ENCODE assay signal across 8 cellular contexts in genomic region chr2:127080226-127080940, GRCh38. TPM values are rescaled to one million over a fixed set of nuclear protein-coding genes. Genes with fewer than 3 reads are reported as not detected.
DNase-seq lines count a peak whose midpoint lies in the region; ATAC-seq, FAIRE-seq and TF ChIP-seq lines count a peak whose summit lies in the region.

No MANE protein-coding gene starts in this region.

- no peaks in the 10 kb centered on the region for H3K9me3 ChIP-seq in K562 (replicated peaks; ENCODE audit: control insufficient read depth, insufficient read depth, low read depth, low read length)

- FAIRE-seq in K562 (lab: Jason Lieb, UNC), result peak; percentile 81

- peaks cover 25% of the 10 kb centered on the region for H4K20me1 ChIP-seq in K562 (replicated peaks; ENCODE audit: control insufficient read depth, insufficient read depth, low read length)

- 22% methylated on average over 13 of the region's 14 CpGs for WGBS in K562 (ENCODE audit: insufficient coverage, low coverage, missing lambda C conversion rate)

- H3K4me3 ChIP-seq in NB4 (ENCODE audit: low read depth, low read length) (no peak overlapping the region), K562 (no peak overlapping the region)

- peak; percentile 49 for DNase-seq in NB4 (ENCODE audit: low read depth)
- DNase-seq in K562 (ENCODE audit: extremely low read depth in 1 of 4, low spot score in 3 of 4), result peak; percentile 64 to 69 (median 66)
- DNase-seq in stimulated activated CD4-positive, alpha-beta T cell treated with anti-CD3 and anti-CD28 coated beads, Interleukin-12 subunit alpha, Interleukin-12 subunit beta, amount 100 ng/mL, for 4 hours, result peak; percentile 31
- no peak for DNase-seq in AG08395 (ENCODE audit: low spot score)
- DNase-seq in SIG-M5 treated with dmso at 0.1 percent for 504 hours (lab: John Stamatoyannopoulos, UW; ENCODE audit: unreplicated experiment), result no peak
- no peak for DNase-seq in COLO829 (ENCODE audit: low spot score)

- no peak overlapping the region for H3K27ac ChIP-seq in K562 (ENCODE audit: extremely low read depth, low read depth, low read length)

- in situ Hi-C loops in K562 (cut with MboI), result no loop called here

- TF ChIP-seq POLR2A in NB4 (IDR thresholded peaks at IDR 0.05; ENCODE audit: extremely low read depth, insufficient read length) (no peak), K562 (conservative IDR thresholded peaks at IDR 0.05) (no peak)

- intact Hi-C loops in K562 (cut with micrococcal nuclease), result no loop called here

- no TSS peak for BruUV-seq in K562 (replicated peaks; lab: Mats Ljungman, UMichigan)

- CTCF ChIA-PET in K562 (lab: Yijun Ruan, JAX; ENCODE audit: low intra/inter-chr PET ratio), result no interaction called here

- peaks cover 9 to 44% of the 10 kb centered on the region in 2 experiments; a peak in 4 of 5 replicates for H3K4me1 ChIP-seq in K562 (replicated peaks in 1 of 2; ENCODE audit: control insufficient read depth in 2 of 2, insufficient read depth in 2 of 2, low read length in 2 of 2)

- ATAC-seq in GM19452 (IDR thresholded peaks at IDR 0.05; ENCODE audit: unreplicated experiment) (peak; percentile 14), K562 (peak; percentile 83), HG03159 (IDR thresholded peaks at IDR 0.05; ENCODE audit: unreplicated experiment) (no peak)

- H2AFZ ChIP-seq in K562 (ENCODE audit: low read depth, low read length), result no peak overlapping the region

- no peak for TF ChIP-seq EP300 in K562 (IDR thresholded peaks at IDR 0.05; ENCODE audit: low read length)

- peak overlapping the region in 1 of 2 experiments; percentile 72; a peak in 2 of 4 replicates for H3K9ac ChIP-seq in K562 (ENCODE audit: insufficient read depth in 1 of 2, low read depth in 2 of 2, low read length in 2 of 2)

- H3K36me3 ChIP-seq in K562 (ENCODE audit: control insufficient read depth, insufficient read depth, low read length), result no peaks in the 10 kb centered on the region

- H3K79me2 ChIP-seq in K562 (ENCODE audit: control insufficient read depth, insufficient read depth, low read length), result no peaks in the 10 kb centered on the region

- H3K4me2 ChIP-seq in K562 (ENCODE audit: insufficient read depth, low read length), result no peak overlapping the region; the same call in 1 of the 2 replicates

- H3K27me3 ChIP-seq in K562 (ENCODE audit: control insufficient read depth in 2 of 2, insufficient read depth in 2 of 2, low read length in 2 of 2), result peaks cover 11 to 31% of the 10 kb centered on the region in 2 experiments; a peak in 3 of 5 replicates

- TF ChIP-seq RAD21 in K562 (CRISPR knock-in tag; conservative IDR thresholded peaks at IDR 0.05 in 1 of 2, IDR thresholded peaks at IDR 0.05 in 1 of 2), result no peak

- TF ChIP-seq CTCF in NB4 (IDR thresholded peaks at IDR 0.05; ENCODE audit: low read depth, low read length) (no peak), K562 (IDR thresholded peaks at IDR 0.05 in 2 of 3, conservative IDR thresholded peaks at IDR 0.05 in 1 of 3; ENCODE audit: insufficient read depth in 2 of 3, low read depth in 1 of 3, low read length in 3 of 3) (no peak)

- H3K9me1 ChIP-seq in K562 (ENCODE audit: control insufficient read depth, insufficient read depth, low read length), result no peaks in the 10 kb centered on the region

- POLR2A ChIA-PET in K562 (lab: Yijun Ruan, JAX), result interaction anchor here (0.6 to 1.1 kb wide), 5 partner anchors 8 to 512 kb away, joined by 4 to 6 read pairs (median 4); no protein-coding TSS in a partner anchor

TF ChIP-seq in K562, 482 proteins besides CTCF, POLR2A, EP300 and RAD21 (continues in another document):
- TF ChIP-seq MAFG (tag; conservative IDR thresholded peaks at IDR 0.05), result no peak
- no peak for TF ChIP-seq ZBTB11 (CRISPR knock-in tag; IDR thresholded peaks at IDR 0.05)
- TF ChIP-seq CBFB (CRISPR knock-in tag; IDR thresholded peaks at IDR 0.05), result no peak
- no peak for TF ChIP-seq POLR3G (IDR thresholded peaks at IDR 0.05; ENCODE audit: extremely low read depth, insufficient read length, insufficient replicate concordance)
- TF ChIP-seq ZNF217 (CRISPR knock-in tag; IDR thresholded peaks at IDR 0.05), result no peak
- no peak for TF ChIP-seq SRSF1 (IDR thresholded peaks at IDR 0.05; ENCODE audit: low read depth, low read length)
- no peak for TF ChIP-seq FOXK2 (conservative IDR thresholded peaks at IDR 0.05 in 1 of 2, IDR thresholded peaks at IDR 0.05 in 1 of 2; ENCODE audit: low read depth in 2 of 2)
- no peak for TF ChIP-seq SRSF3 (IDR thresholded peaks at IDR 0.05; ENCODE audit: insufficient read depth, low read length)
- TF ChIP-seq CTBP1 (IDR thresholded peaks at IDR 0.05; ENCODE audit: borderline replicate concordance), result peak; percentile 46; the same call in 1 of the 2 replicates
- TF ChIP-seq ZNF778 (CRISPR knock-in tag; IDR thresholded peaks at IDR 0.05), result no peak
- TF ChIP-seq SNRNP70 (optimal IDR thresholded peaks at IDR 0.05; ENCODE audit: low read depth, low read length), result no peak
- TF ChIP-seq U2AF2 (optimal IDR thresholded peaks at IDR 0.05; ENCODE audit: low read depth, low read length), result no peak
- no peak for TF ChIP-seq ZNF695 (CRISPR knock-in tag; IDR thresholded peaks at IDR 0.05)
- TF ChIP-seq ARID1B (IDR thresholded peaks at IDR 0.05), result peak; percentile 45; the same call in 1 of the 2 replicates
- TF ChIP-seq ARID3B (CRISPR knock-in tag; IDR thresholded peaks at IDR 0.05; ENCODE audit: borderline replicate concordance), result no peak
- no peak for TF ChIP-seq RFX5 (IDR thresholded peaks at IDR 0.05; ENCODE audit: low read depth, low read length)
- TF ChIP-seq TOE1 (IDR thresholded peaks at IDR 0.05; ENCODE audit: borderline replicate concordance), result no peak
- no peak for TF ChIP-seq TOE1 (CRISPR knock-in tag; IDR thresholded peaks at IDR 0.05; ENCODE audit: borderline replicate concordance, low read depth)
- TF ChIP-seq KDM1A (IDR thresholded peaks at IDR 0.05), result 0 out of 4 replicates have a peak, but pooled peaks have one; percentile 11 to 26

RNA-seq across cellular contexts. Expression of gene BIN1, which starts 26.6 kb away (rescaled TPM):
- total RNA-seq in K562 (2011; cell fraction: chromatin; rRNA removed; ENCODE audit: low replicate concordance), result 1.2 and 1.6 TPM in 2 replicates
- 2.5 and 3.7 TPM in 2 replicates for total RNA-seq in K562 (2011; cell fraction: nucleolus; rRNA removed)
- 1.1 and 2.7 TPM in 2 replicates for total RNA-seq in K562 (2011; cell fraction: nucleoplasm; rRNA removed)
- total RNA-seq in K562 (2014; rRNA removed) (2.0 and 3.2 TPM in 2 replicates), K562 (2014; rRNA removed; fragmentation: Illumina TruSeq; extraction: Trizol) (0.10 and 0.22 TPM in 2 replicates), K562 (2015; rRNA removed; fragmentation: Illumina TruSeq; extraction: Trizol) (0.62 and 0.79 TPM in 2 replicates), K562 (2021) (1.7 and 2.8 TPM in 2 replicates)
- polyA plus RNA-seq in K562 (2011; rRNA removed) (0.47 and 1.5 TPM in 2 replicates), K562 (2014; fragmentation: Illumina TruSeq; extraction: Trizol) (0.97 and 2.2 TPM in 2 replicates), K562 (2014; fragmentation: Nextera tagmentation; extraction: Ambion mirVana) (under 1 TPM in 1 of 2 experiments, not detected in 1; 0.04 TPM), K562 (2014; rRNA removed) (1.6 and 2.2 TPM in 2 replicates)
- 1.5 and 2.1 TPM in 2 replicates for polyA plus RNA-seq in K562 (2011; cell fraction: cytosol; rRNA removed)
- polyA plus RNA-seq in K562 (2011; cell fraction: nucleus; rRNA removed), result 2.0 TPM in 2 replicates
- polyA plus RNA-seq in K562 (2012), result 1.5 and 2.9 TPM in 2 replicates
- 0.32 and 0.57 TPM in 2 replicates for polyA minus RNA-seq in K562 (2011; rRNA and poly(A)+ RNA removed)
- 1.4 and 2.1 TPM in 2 replicates for polyA minus RNA-seq in K562 (2011; cell fraction: cytosol; rRNA and poly(A)+ RNA removed)
- polyA minus RNA-seq in K562 (2011; cell fraction: nucleus; rRNA and poly(A)+ RNA removed), result 1.4 and 1.6 TPM in 2 replicates

Comparison
In these comparisons a context has a peak if more than half of its experiments do, and no peak if none do; other contexts are left out.
1. DNase-seq: peak in NB4 (single experiment), K562 (4 of 4) and stimulated activated CD4-positive, alpha-beta T cell treated with anti-CD3 and anti-CD28 coated beads, Interleukin-12 subunit alpha, Interleukin-12 subunit beta, amount 100 ng/mL, for 4 hours (single experiment); none in AG08395 (single experiment), SIG-M5 treated with dmso at 0.1 percent for 504 hours (single experiment) and COLO829 (single experiment).